8 cellular contexts compared by ENCODE assay signal in genomic region chr20:22106308-22106938, GRCh38.
DNase-seq lines count a peak whose midpoint lies in the region; ATAC-seq, FAIRE-seq and TF ChIP-seq lines count a peak whose summit lies in the region.

No MANE protein-coding gene starts in this region.

- H3K4me2 ChIP-seq in K562 (ENCODE audit: insufficient read depth, low read length), result no peak overlapping the region
- no peak overlapping the region for H3K4me2 ChIP-seq in neural progenitor cell

- intact Hi-C loops in K562 (cut with micrococcal nuclease), result no loop called here

- no peak for TF ChIP-seq POLR2A in K562 (conservative IDR thresholded peaks at IDR 0.05)

- WGBS in K562 (ENCODE audit: insufficient coverage, low coverage, missing lambda C conversion rate), result 3% methylated on average over 3 of the region's 3 CpGs

- no peaks in the 10 kb centered on the region for H3K9me3 Mint-ChIP-seq in neural progenitor cell

- no peaks in the 10 kb centered on the region for H3K36me3 Mint-ChIP-seq in neural progenitor cell

- no peak overlapping the region for H3K27ac ChIP-seq in K562 (ENCODE audit: extremely low read depth, low read depth, low read length)
- H3K27ac ChIP-seq in neural progenitor cell, result no peak overlapping the region

- H3K9ac ChIP-seq in K562 (ENCODE audit: insufficient read depth in 1 of 2, low read depth in 2 of 2, low read length in 2 of 2), result no peak overlapping the region
- H3K9ac ChIP-seq in neural progenitor cell, result no peak overlapping the region

- no peaks in the 10 kb centered on the region for H3K79me2 ChIP-seq in K562 (ENCODE audit: control insufficient read depth, insufficient read depth, low read length)
- no peaks in the 10 kb centered on the region for H3K79me2 ChIP-seq in neural progenitor cell (ENCODE audit: low read depth)

- no peak for TF ChIP-seq EP300 in K562 (IDR thresholded peaks at IDR 0.05; ENCODE audit: low read length)

- H3K4me1 Mint-ChIP-seq in neural progenitor cell, result no peaks in the 10 kb centered on the region

- H2AFZ ChIP-seq in K562 (ENCODE audit: low read depth, low read length) (no peak overlapping the region), neural progenitor cell (replicated peaks) (no peak overlapping the region)

- no peaks in the 10 kb centered on the region for H3F3A ChIP-seq in neural progenitor cell (ENCODE audit: low read depth)

- H3K4me3 Mint-ChIP-seq in neural progenitor cell, result no peak overlapping the region

- BruUV-seq in K562 (replicated peaks; lab: Mats Ljungman, UMichigan), result no TSS peak

- ATAC-seq in K562 (no peak), HG03460 (IDR thresholded peaks at IDR 0.05; ENCODE audit: unreplicated experiment) (no peak)

- H3K27me3 ChIP-seq in K562 (ENCODE audit: control insufficient read depth in 2 of 2, insufficient read depth in 2 of 2, low read length in 2 of 2) (no peaks in the 10 kb centered on the region), neural progenitor cell (no peaks in the 10 kb centered on the region)

- no peaks in the 10 kb centered on the region for H4K20me1 ChIP-seq in K562 (replicated peaks; ENCODE audit: control insufficient read depth, insufficient read depth, low read length)
- no peaks in the 10 kb centered on the region for H4K20me1 ChIP-seq in neural progenitor cell (ENCODE audit: low read depth)

- H3K9me3 ChIP-seq in K562 (replicated peaks; ENCODE audit: control insufficient read depth, insufficient read depth, low read depth, low read length) (no peaks in the 10 kb centered on the region), neural progenitor cell (ENCODE audit: low read depth) (no peaks in the 10 kb centered on the region)

- in situ Hi-C loops in K562 (cut with MboI), result no loop called here

- H3K4me1 ChIP-seq in K562 (replicated peaks in 1 of 2; ENCODE audit: control insufficient read depth in 2 of 2, insufficient read depth in 2 of 2, low read length in 2 of 2) (no peaks in the 10 kb centered on the region), neural progenitor cell (no peaks in the 10 kb centered on the region)

- H3K4me3 ChIP-seq in K562 (no peak overlapping the region), neural progenitor cell (no peak overlapping the region)

- CTCF ChIA-PET in K562 (lab: Yijun Ruan, JAX; ENCODE audit: low intra/inter-chr PET ratio), result no interaction called here

- H3K27ac Mint-ChIP-seq in neural progenitor cell, result no peak overlapping the region

- POLR2A ChIA-PET in K562 (lab: Yijun Ruan, JAX), result no interaction called here

- TF ChIP-seq CTCF in K562 (IDR thresholded peaks at IDR 0.05 in 2 of 3, conservative IDR thresholded peaks at IDR 0.05 in 1 of 3; ENCODE audit: insufficient read depth in 2 of 3, low read depth in 1 of 3, low read length in 3 of 3), result peak in 1 of 3 experiments; percentile 15; a peak in 2 of 6 replicates
- peak; percentile 82 for TF ChIP-seq CTCF in neural progenitor cell (IDR thresholded peaks at IDR 0.05)

- no peaks in the 10 kb centered on the region for H3K27me3 Mint-ChIP-seq in neural progenitor cell (ENCODE audit: insufficient read depth, low read depth)

- no peak for FAIRE-seq in K562 (lab: Jason Lieb, UNC)

- DNase-seq in ELF-1 (ENCODE audit: low read depth, low spot score), result peak; percentile 26
- peak; percentile 29 for DNase-seq in NAMALWA (ENCODE audit: low spot score)
- peak in 1 of 4 experiments; percentile 1 for DNase-seq in K562 (ENCODE audit: extremely low read depth in 1 of 4, low spot score in 3 of 4)
- peak; percentile 50 for DNase-seq in neural progenitor cell (ENCODE audit: low spot score)
- DNase-seq in hepatic stellate cell (ENCODE audit: low spot score), result no peak
- no peak for DNase-seq in D341Med (ENCODE audit: low spot score)
- DNase-seq in stimulated activated CD4-positive, alpha-beta T cell treated with anti-CD3 and anti-CD28 coated beads, Interleukin-1b, Interleukin-23, amount 100 ng/mL, for 48 hours, result no peak

- H3K9me1 ChIP-seq in K562 (ENCODE audit: control insufficient read depth, insufficient read depth, low read length), result no peaks in the 10 kb centered on the region

- peak; percentile 22 to 41; a peak in 3 of 4 replicates for TF ChIP-seq RAD21 in K562 (CRISPR knock-in tag; conservative IDR thresholded peaks at IDR 0.05 in 1 of 2, IDR thresholded peaks at IDR 0.05 in 1 of 2)

- no peaks in the 10 kb centered on the region for H3K36me3 ChIP-seq in K562 (ENCODE audit: control insufficient read depth, insufficient read depth, low read length)
- no peaks in the 10 kb centered on the region for H3K36me3 ChIP-seq in neural progenitor cell

TF ChIP-seq in K562, 482 proteins besides CTCF, POLR2A, EP300 and RAD21 (continues in another document):
- TF ChIP-seq SAP30 (IDR thresholded peaks at IDR 0.05; ENCODE audit: borderline replicate concordance, insufficient read depth, low read depth, low read length, poor library complexity, severe bottlenecking) (no peak), YY1 (IDR thresholded peaks at IDR 0.05; ENCODE audit: borderline replicate concordance in 1 of 3, control insufficient read depth in 1 of 3, extremely low read depth in 1 of 3, insufficient read depth in 3 of 3, insufficient read length in 1 of 3, insufficient replicate concordance in 2 of 3, low read depth in 1 of 3, low read length in 2 of 3) (no peak), ZNF318 (IDR thresholded peaks at IDR 0.05; ENCODE audit: borderline replicate concordance in 1 of 2, low read depth in 1 of 2) (no peak), ZNF24 (IDR thresholded peaks at IDR 0.05) (no peak), SP2 (IDR thresholded peaks at IDR 0.05; ENCODE audit: extremely low read depth, low read depth, low read length, poor library complexity, severe bottlenecking) (no peak), THRA (IDR thresholded peaks at IDR 0.05) (no peak), ZNF584 (CRISPR knock-in tag; IDR thresholded peaks at IDR 0.05; ENCODE audit: low read depth) (no peak), DNMT1 (IDR thresholded peaks at IDR 0.05) (no peak), NR2C2 (CRISPR knock-in tag; IDR thresholded peaks at IDR 0.05) (no peak), NR2C2 (tag; IDR thresholded peaks at IDR 0.05) (no peak), ZC3H8 (IDR thresholded peaks at IDR 0.05) (no peak)

Comparison
In these comparisons a context has a peak if more than half of its experiments do, and no peak if none do; other contexts are left out.
1. DNase-seq: peak in ELF-1 (single experiment), NAMALWA (single experiment) and neural progenitor cell (single experiment); none in hepatic stellate cell (single experiment), D341Med (single experiment) and stimulated activated CD4-positive, alpha-beta T cell treated with anti-CD3 and anti-CD28 coated beads, Interleukin-1b, Interleukin-23, amount 100 ng/mL, for 48 hours (single experiment).